In genomic region chr3:50587806-50588758, GRCh38 we compare ENCODE assay signal across 9 cellular contexts. TPM values are rescaled to one million over a fixed set of nuclear protein-coding genes. Genes with fewer than 3 reads are reported as not detected.
DNase-seq lines count a peak whose midpoint lies in the region; ATAC-seq, FAIRE-seq and TF ChIP-seq lines count a peak whose summit lies in the region.
"Had no signal": no experiment of that assay in that cellular context is flagged by ENCODE, and none has a peak within 500 bp of the region (broad histone marks: within the 10 kb centered on the region; RNA-seq: fewer than 3 reads in every experiment).

No MANE protein-coding gene starts in this region.

- no peak overlapping the region for H3K4ac ChIP-seq in mesendoderm (ENCODE audit: low read depth, low read length)

- CTCF ChIA-PET in K562 (lab: Yijun Ruan, JAX; ENCODE audit: low intra/inter-chr PET ratio): no interaction called here

- in situ Hi-C loops in K562 (cut with MboI): no loop called here

- H4K20me1 ChIP-seq in K562 (replicated peaks; ENCODE audit: control insufficient read depth, insufficient read depth, low read length): no peaks in the 10 kb centered on the region

- no peaks in the 10 kb centered on the region for H3K79me1 ChIP-seq in mesendoderm (ENCODE audit: low read length)

- WGBS in K562 (ENCODE audit: insufficient coverage, low coverage, missing lambda C conversion rate): 67% methylated on average over 10 of the region's 17 CpGs
- WGBS in mesendoderm (ENCODE audit: extremely low coverage, insufficient coverage, low lambda C conversion rate): no CpG with 5 or more reads among the region's 17 CpGs

- H3K36me3 ChIP-seq in K562 (ENCODE audit: control insufficient read depth, insufficient read depth, low read length): peaks cover 11% of the 10 kb centered on the region; the same call in 2 of the 3 replicates
- no peaks in the 10 kb centered on the region for H3K36me3 ChIP-seq in mesendoderm (ENCODE audit: control insufficient read depth, insufficient read depth, low read length)
- H3K36me3 ChIP-seq: SJCRH30 had no signal

- no peak overlapping the region for H2AK5ac ChIP-seq in mesendoderm (ENCODE audit: low read length)

- no peaks in the 10 kb centered on the region for H3K9me3 ChIP-seq in K562 (replicated peaks; ENCODE audit: control insufficient read depth, insufficient read depth, low read depth, low read length)
- H3K9me3 ChIP-seq: SJCRH30 had no signal

- no peak overlapping the region for H3K4me2 ChIP-seq in K562 (ENCODE audit: insufficient read depth, low read length)
- H3K4me2 ChIP-seq in mesendoderm (ENCODE audit: low read length): no peak overlapping the region

- no peak overlapping the region for H2BK5ac ChIP-seq in mesendoderm (ENCODE audit: low read length)

- no peak for TF ChIP-seq POLR2A in K562 (conservative IDR thresholded peaks at IDR 0.05)

- no peak overlapping the region for H3K23ac ChIP-seq in mesendoderm (ENCODE audit: low read length)

- no peak for TF ChIP-seq RAD21 in K562 (CRISPR knock-in tag; conservative IDR thresholded peaks at IDR 0.05 in 1 of 2, IDR thresholded peaks at IDR 0.05 in 1 of 2)

- H3K56ac ChIP-seq in mesendoderm (ENCODE audit: low read length): no peak overlapping the region

- TF ChIP-seq CTCF in K562 (IDR thresholded peaks at IDR 0.05 in 2 of 3, conservative IDR thresholded peaks at IDR 0.05 in 1 of 3; ENCODE audit: insufficient read depth in 2 of 3, low read depth in 1 of 3, low read length in 3 of 3): no peak

- no peak for FAIRE-seq in K562 (lab: Jason Lieb, UNC)

- BruUV-seq in K562 (replicated peaks; lab: Mats Ljungman, UMichigan): no TSS peak

- no peak for TF ChIP-seq EP300 in K562 (IDR thresholded peaks at IDR 0.05; ENCODE audit: low read length)

- no peak overlapping the region for H2BK15ac ChIP-seq in mesendoderm (replicated peaks; ENCODE audit: low read depth)

- H4K8ac ChIP-seq in mesendoderm (ENCODE audit: low read depth, low read length): no peak overlapping the region

- ATAC-seq in GM19463 (IDR thresholded peaks at IDR 0.05; ENCODE audit: unreplicated experiment): peak; percentile 51
- peak; percentile 49 to 62 for ATAC-seq in activated CD4-positive, CD25-positive, alpha-beta regulatory T cell treated with anti-CD3 and anti-CD28 coated beads, Interleukin-2, amount 50 U/mL, for 24 hours
- no peak for ATAC-seq in K562

- no peak overlapping the region for H2AFZ ChIP-seq in K562 (ENCODE audit: low read depth, low read length)

- no peak overlapping the region for H3K18ac ChIP-seq in mesendoderm (ENCODE audit: low read length)

- H2BK120ac ChIP-seq in mesendoderm (ENCODE audit: low read depth, low read length): no peak overlapping the region

- intact Hi-C loops in K562 (cut with micrococcal nuclease): no loop called here

- DNase-seq in K562 (ENCODE audit: extremely low read depth in 1 of 4, low spot score in 3 of 4) (no peak), DMS79 treated with DMSO at 0.1 percent for 48 hours (lab: John Stamatoyannopoulos, UW) (no peak), NCI-H2171 (lab: John Stamatoyannopoulos, UW) (no peak), mesendoderm (no peak), cerebellar cortex (ENCODE audit: low spot score) (no peak)
- peak; percentile 75 to 90 (median 75) for DNase-seq in stimulated activated CD4-positive, alpha-beta T cell treated with anti-CD3 and anti-CD28 coated beads, TNF-alpha, amount 100 ng/mL, for 24 hours (ENCODE audit: low read depth in 3 of 3)

- H3K4me1 ChIP-seq in K562 (replicated peaks in 1 of 2; ENCODE audit: control insufficient read depth in 2 of 2, insufficient read depth in 2 of 2, low read length in 2 of 2) (peaks cover 49 to 52% of the 10 kb centered on the region in 2 experiments), mesendoderm (ENCODE audit: control insufficient read depth, low read depth, low read length) (no peaks in the 10 kb centered on the region)

- no peaks in the 10 kb centered on the region for H3K27me3 ChIP-seq in K562 (ENCODE audit: control insufficient read depth in 2 of 2, insufficient read depth in 2 of 2, low read length in 2 of 2)
- no peaks in the 10 kb centered on the region for H3K27me3 ChIP-seq in mesendoderm (ENCODE audit: insufficient read depth, low read length, poor library complexity)
- H3K27me3 ChIP-seq: SJCRH30 had no signal

- H3K9ac ChIP-seq in K562 (ENCODE audit: insufficient read depth in 1 of 2, low read depth in 2 of 2, low read length in 2 of 2) (peak overlapping the region; percentile 18 to 66; a peak in 3 of 4 replicates), mesendoderm (ENCODE audit: low read length) (no peak overlapping the region)

- POLR2A ChIA-PET in K562 (lab: Yijun Ruan, JAX): interaction anchor here (0.6 to 5.3 kb wide), 10 partner anchors 10 to 910 kb away, joined by 3 to 44 read pairs (median 7); partner anchors contain the start of gene HEMK1

- H3K9me1 ChIP-seq in K562 (ENCODE audit: control insufficient read depth, insufficient read depth, low read length): no peaks in the 10 kb centered on the region

- no peak overlapping the region for H3K4me3 ChIP-seq in K562
- H3K4me3 ChIP-seq in mesendoderm (ENCODE audit: low read length): no peak overlapping the region
- H3K4me3 ChIP-seq: SJCRH30 had no signal

- no peak overlapping the region for H4K5ac ChIP-seq in mesendoderm (ENCODE audit: low read length)

- H3K79me2 ChIP-seq in K562 (ENCODE audit: control insufficient read depth, insufficient read depth, low read length) (no peaks in the 10 kb centered on the region), mesendoderm (ENCODE audit: control insufficient read depth, insufficient read depth, low read length) (no peaks in the 10 kb centered on the region)

- H3K27ac ChIP-seq in K562 (ENCODE audit: extremely low read depth, low read depth, low read length): peak overlapping the region; percentile 93
- no peak overlapping the region for H3K27ac ChIP-seq in mesendoderm (ENCODE audit: low read depth, low read length)
- H3K27ac ChIP-seq: SJCRH30 had no signal

RNA-seq across cellular contexts. Expression of gene HEMK1, which starts 18.8 kb away (rescaled TPM):
- 44.0 and 89.1 TPM in 2 replicates for total RNA-seq in K562 (2011; cell fraction: chromatin; rRNA removed; ENCODE audit: low replicate concordance)
- total RNA-seq in K562 (2011; cell fraction: nucleolus; rRNA removed): 41.2 and 43.2 TPM in 2 replicates
- total RNA-seq in K562 (2011; cell fraction: nucleoplasm; rRNA removed): 47.0 and 67.9 TPM in 2 replicates
- total RNA-seq in K562 (2014; rRNA removed) (8.0 and 13.7 TPM in 2 replicates), K562 (2014; rRNA removed; fragmentation: Illumina TruSeq; extraction: Trizol) (8.0 and 10.9 TPM in 2 replicates), K562 (2015; rRNA removed; fragmentation: Illumina TruSeq; extraction: Trizol) (9.7 and 11.4 TPM in 2 replicates), K562 (2021) (15.9 and 16.8 TPM in 2 replicates)
- polyA plus RNA-seq in K562 (2011; rRNA removed) (12.1 and 13.5 TPM in 2 replicates), K562 (2014; fragmentation: Illumina TruSeq; extraction: Trizol) (12.3 and 13.2 TPM in 2 replicates), K562 (2014; fragmentation: Nextera tagmentation; extraction: Ambion mirVana) (1 to 10 TPM; 2.0 to 5.2 TPM), K562 (2014; rRNA removed) (13.9 and 17.8 TPM in 2 replicates)
- 12.1 and 20.2 TPM in 2 replicates for polyA plus RNA-seq in K562 (2011; cell fraction: cytosol; rRNA removed)
- polyA plus RNA-seq in K562 (2011; cell fraction: nucleus; rRNA removed): 58.3 and 71.6 TPM in 2 replicates
- 11.0 and 19.9 TPM in 2 replicates for polyA plus RNA-seq in K562 (2012)
- polyA minus RNA-seq in K562 (2011; rRNA and poly(A)+ RNA removed): 8.5 and 8.9 TPM in 2 replicates
- polyA minus RNA-seq in K562 (2011; cell fraction: cytosol; rRNA and poly(A)+ RNA removed): 4.0 and 4.7 TPM in 2 replicates
- polyA minus RNA-seq in K562 (2011; cell fraction: nucleus; rRNA and poly(A)+ RNA removed): 19.1 and 28.0 TPM in 2 replicates
- polyA plus RNA-seq in mesendoderm (2013, experiment 1 of 2): 5.3 TPM
- polyA plus RNA-seq in mesendoderm (2013, experiment 2 of 2): 5.4 TPM

RNA-seq across cellular contexts. Expression of gene C3orf18, which starts 20.5 kb away (rescaled TPM):
- total RNA-seq in K562 (2011; cell fraction: chromatin; rRNA removed; ENCODE audit: low replicate concordance): 1.4 and 3.5 TPM in 2 replicates
- total RNA-seq in K562 (2011; cell fraction: nucleolus; rRNA removed): 1.7 and 2.3 TPM in 2 replicates
- 1.2 and 1.4 TPM in 2 replicates for total RNA-seq in K562 (2011; cell fraction: nucleoplasm; rRNA removed)
- total RNA-seq in K562 (2014; rRNA removed) (0.95 and 1.3 TPM in 2 replicates), K562 (2014; rRNA removed; fragmentation: Illumina TruSeq; extraction: Trizol) (0.83 and 1.1 TPM in 2 replicates), K562 (2015; rRNA removed; fragmentation: Illumina TruSeq; extraction: Trizol) (0.94 and 1.4 TPM in 2 replicates), K562 (2021) (0.65 and 2.0 TPM in 2 replicates)
- polyA plus RNA-seq in K562 (2011; rRNA removed) (2.3 and 3.9 TPM in 2 replicates), K562 (2014; fragmentation: Illumina TruSeq; extraction: Trizol) (0.91 and 1.5 TPM in 2 replicates), K562 (2014; fragmentation: Nextera tagmentation; extraction: Ambion mirVana) (under 1 TPM; 0.01 to 0.14 TPM), K562 (2014; rRNA removed) (0.38 and 0.82 TPM in 2 replicates)
- polyA plus RNA-seq in K562 (2011; cell fraction: cytosol; rRNA removed): 4.6 and 5.2 TPM in 2 replicates
- 5.5 and 6.0 TPM in 2 replicates for polyA plus RNA-seq in K562 (2011; cell fraction: nucleus; rRNA removed)
- 1.7 and 2.7 TPM in 2 replicates for polyA plus RNA-seq in K562 (2012)
- polyA minus RNA-seq in K562 (2011; rRNA and poly(A)+ RNA removed): 1.6 and 1.9 TPM in 2 replicates
- polyA minus RNA-seq in K562 (2011; cell fraction: cytosol; rRNA and poly(A)+ RNA removed): 0.73 and 2.0 TPM in 2 replicates
- 1.1 and 1.4 TPM in 2 replicates for polyA minus RNA-seq in K562 (2011; cell fraction: nucleus; rRNA and poly(A)+ RNA removed)
- 1.9 TPM for polyA plus RNA-seq in mesendoderm (2013, experiment 1 of 2)
- 1.9 TPM for polyA plus RNA-seq in mesendoderm (2013, experiment 2 of 2)

RNA-seq across cellular contexts. Expression of gene CISH, which starts 23.5 kb away (rescaled TPM):
- 49.9 and 136 TPM in 2 replicates for total RNA-seq in K562 (2011; cell fraction: chromatin; rRNA removed; ENCODE audit: low replicate concordance)
- 106 and 113 TPM in 2 replicates for total RNA-seq in K562 (2011; cell fraction: nucleolus; rRNA removed)
- 71.7 and 77.8 TPM in 2 replicates for total RNA-seq in K562 (2011; cell fraction: nucleoplasm; rRNA removed)
- total RNA-seq in K562 (2014; rRNA removed) (18.3 and 34.5 TPM in 2 replicates), K562 (2014; rRNA removed; fragmentation: Illumina TruSeq; extraction: Trizol) (5.1 and 6.9 TPM in 2 replicates), K562 (2015; rRNA removed; fragmentation: Illumina TruSeq; extraction: Trizol) (12.8 and 15.2 TPM in 2 replicates), K562 (2021) (47.7 and 48.8 TPM in 2 replicates)
- polyA plus RNA-seq in K562 (2011; rRNA removed) (24.8 and 59.4 TPM in 2 replicates), K562 (2014; fragmentation: Illumina TruSeq; extraction: Trizol) (41.9 and 52.8 TPM in 2 replicates), K562 (2014; fragmentation: Nextera tagmentation; extraction: Ambion mirVana) (1 to 10 TPM; 1.7 to 3.5 TPM), K562 (2014; rRNA removed) (29.2 and 38.1 TPM in 2 replicates)
- polyA plus RNA-seq in K562 (2011; cell fraction: cytosol; rRNA removed): 64.1 and 81.7 TPM in 2 replicates
- polyA plus RNA-seq in K562 (2011; cell fraction: nucleus; rRNA removed): 104 and 152 TPM in 2 replicates
- polyA plus RNA-seq in K562 (2012): 53.6 and 84.7 TPM in 2 replicates
- 30.2 and 35.6 TPM in 2 replicates for polyA minus RNA-seq in K562 (2011; rRNA and poly(A)+ RNA removed)
- polyA minus RNA-seq in K562 (2011; cell fraction: cytosol; rRNA and poly(A)+ RNA removed): 50.6 and 68.9 TPM in 2 replicates
- polyA minus RNA-seq in K562 (2011; cell fraction: nucleus; rRNA and poly(A)+ RNA removed): 72.0 and 98.5 TPM in 2 replicates
- 2.4 TPM for polyA plus RNA-seq in mesendoderm (2013, experiment 1 of 2)
- polyA plus RNA-seq in mesendoderm (2013, experiment 2 of 2): 2.3 TPM

RNA-seq across cellular contexts. Expression of gene MAPKAPK3, which starts 28.9 kb away (rescaled TPM):
- 27.9 and 57.1 TPM in 2 replicates for total RNA-seq in K562 (2011; cell fraction: chromatin; rRNA removed; ENCODE audit: low replicate concordance)
- total RNA-seq in K562 (2011; cell fraction: nucleolus; rRNA removed): 43.4 and 54.2 TPM in 2 replicates
- 39.5 and 46.4 TPM in 2 replicates for total RNA-seq in K562 (2011; cell fraction: nucleoplasm; rRNA removed)
- 43.3 and 51.5 TPM in 2 replicates for total RNA-seq in K562 (2014; rRNA removed)
- 29.9 and 33.3 TPM in 2 replicates for total RNA-seq in K562 (2014; rRNA removed; fragmentation: Illumina TruSeq; extraction: Trizol)
- total RNA-seq in K562 (2015; rRNA removed; fragmentation: Illumina TruSeq; extraction: Trizol): 40.0 and 41.2 TPM in 2 replicates
- 49.6 and 55.1 TPM in 2 replicates for total RNA-seq in K562 (2021)
- polyA plus RNA-seq in K562 (2011; rRNA removed): 56.4 and 60.2 TPM in 2 replicates
- polyA plus RNA-seq in K562 (2011; cell fraction: cytosol; rRNA removed): 66.5 and 92.3 TPM in 2 replicates
- polyA plus RNA-seq in K562 (2011; cell fraction: nucleus; rRNA removed): 53.3 and 62.7 TPM in 2 replicates
- 47.4 and 54.4 TPM in 2 replicates for polyA plus RNA-seq in K562 (2012)
- 54.0 and 55.2 TPM in 2 replicates for polyA plus RNA-seq in K562 (2014; fragmentation: Illumina TruSeq; extraction: Trizol)
- 10 to 100 TPM in 1 of 2 experiments, 1 to 10 TPM in 1; 8.0 to 12.2 TPM for polyA plus RNA-seq in K562 (2014; fragmentation: Nextera tagmentation; extraction: Ambion mirVana)
- 34.5 and 47.2 TPM in 2 replicates for polyA plus RNA-seq in K562 (2014; rRNA removed)
- polyA minus RNA-seq in K562 (2011; rRNA and poly(A)+ RNA removed): 42.4 and 60.6 TPM in 2 replicates
- polyA minus RNA-seq in K562 (2011; cell fraction: cytosol; rRNA and poly(A)+ RNA removed): 22.8 and 28.5 TPM in 2 replicates
- 17.6 and 22.2 TPM in 2 replicates for polyA minus RNA-seq in K562 (2011; cell fraction: nucleus; rRNA and poly(A)+ RNA removed)
- 35.2 TPM for polyA plus RNA-seq in mesendoderm (2013, experiment 1 of 2)
- polyA plus RNA-seq in mesendoderm (2013, experiment 2 of 2): 36.3 TPM

Comparison
In these comparisons a context has a peak if more than half of its experiments do, and no peak if none do; other contexts are left out.
1. DNase-seq: peak in stimulated activated CD4-positive, alpha-beta T cell treated with anti-CD3 and anti-CD28 coated beads, TNF-alpha, amount 100 ng/mL, for 24 hours (3 of 3); none in K562 (0 of 4), DMS79 treated with DMSO at 0.1 percent for 48 hours (single experiment), NCI-H2171 (single experiment), mesendoderm (single experiment) and cerebellar cortex (single experiment).